Comparison of ENCODE assay signal across 10 cellular contexts in genomic region chr6:118665011-118665410, GRCh38. TPM values are rescaled to one million over a fixed set of nuclear protein-coding genes. Genes with fewer than 3 reads are reported as not detected.
DNase-seq lines count a peak whose midpoint lies in the region; ATAC-seq and TF ChIP-seq lines count a peak whose summit lies in the region.
"Had no signal": no experiment of that assay in that cellular context is flagged by ENCODE, and none has a peak within 500 bp of the region (broad histone marks: within the 10 kb centered on the region; RNA-seq: fewer than 3 reads in every experiment).

No MANE protein-coding gene starts in this region.

- no peak for DNase-seq in T-helper 2 cell treated with Interferon-gamma antibody and Interleukin-4, amounts not matched to agents 5 μg/mL and 100 μg/mL, for 36 hours (ENCODE audit: low spot score)
- DNase-seq in T-helper 2 cell: no peak
- no peak for DNase-seq in activated naive CD8-positive, alpha-beta T cell treated with anti-CD3 and anti-CD28 coated beads, Interleukin-2, amount 50 U/mL, for 24 hours
- DNase-seq in central memory CD4-positive, alpha-beta T cell: no peak
- no peak for DNase-seq in WTC11 (ENCODE audit: low spot score)
- no peak for DNase-seq in NCI-H82 treated with DMSO at 0.1 percent for 48 hours (lab: John Stamatoyannopoulos, UW; ENCODE audit: unreplicated experiment)
- DNase-seq: head of caudate nucleus, NCI-H1694 had no signal

- H3K4me1 Mint-ChIP-seq in T-helper 2 cell treated with Interferon-gamma antibody and Interleukin-4, amounts not matched to agents 5 μg/mL and 100 μg/mL, for 36 hours (ENCODE audit: low read depth): peaks cover 48% of the 10 kb centered on the region
- peaks cover 88% of the 10 kb centered on the region for H3K4me1 Mint-ChIP-seq in activated naive CD8-positive, alpha-beta T cell treated with anti-CD3 and anti-CD28 coated beads, Interleukin-2, amount 50 U/mL, for 24 hours
- H3K4me1 Mint-ChIP-seq in stimulated activated memory B cell treated with anti-CD40 and anti-IgM and Interleukin-4, amounts not matched to agents 10 μg/mL and 1 μg/mL and 100 μg/mL, for 72 hours: peaks cover 58% of the 10 kb centered on the region
- H3K4me1 Mint-ChIP-seq in WTC11: no peaks in the 10 kb centered on the region

- CTCF ChIA-PET in WTC11 (lab: Charles Lee): no interaction called here

- H3K27me3 Mint-ChIP-seq in T-helper 2 cell treated with Interferon-gamma antibody and Interleukin-4, amounts not matched to agents 5 μg/mL and 100 μg/mL, for 36 hours (ENCODE audit: low read depth): no peaks in the 10 kb centered on the region
- no peaks in the 10 kb centered on the region for H3K27me3 Mint-ChIP-seq in activated naive CD8-positive, alpha-beta T cell treated with anti-CD3 and anti-CD28 coated beads, Interleukin-2, amount 50 U/mL, for 24 hours
- no peaks in the 10 kb centered on the region for H3K27me3 Mint-ChIP-seq in stimulated activated memory B cell treated with anti-CD40 and anti-IgM and Interleukin-4, amounts not matched to agents 10 μg/mL and 1 μg/mL and 100 μg/mL, for 72 hours
- no peaks in the 10 kb centered on the region for H3K27me3 Mint-ChIP-seq in WTC11 (ENCODE audit: low read depth)

- peak overlapping the region; percentile 89 for H3K27ac Mint-ChIP-seq in T-helper 2 cell treated with Interferon-gamma antibody and Interleukin-4, amounts not matched to agents 5 μg/mL and 100 μg/mL, for 36 hours
- peak overlapping the region; percentile 89 for H3K27ac Mint-ChIP-seq in activated naive CD8-positive, alpha-beta T cell treated with anti-CD3 and anti-CD28 coated beads, Interleukin-2, amount 50 U/mL, for 24 hours
- H3K27ac Mint-ChIP-seq in stimulated activated memory B cell treated with anti-CD40 and anti-IgM and Interleukin-4, amounts not matched to agents 10 μg/mL and 1 μg/mL and 100 μg/mL, for 72 hours: peak overlapping the region; percentile 85
- no peak overlapping the region for H3K27ac Mint-ChIP-seq in WTC11

- ATAC-seq in HG03354 (IDR thresholded peaks at IDR 0.05; ENCODE audit: poor library complexity, severe bottlenecking, unreplicated experiment): peak; percentile 64
- peak; percentile 58 for ATAC-seq in activated naive CD8-positive, alpha-beta T cell treated with anti-CD3 and anti-CD28 coated beads, Interleukin-2, amount 50 U/mL, for 24 hours
- ATAC-seq in stimulated activated memory B cell treated with anti-CD40 and anti-IgM and Interleukin-4, amounts not matched to agents 10 μg/mL and 1 μg/mL and 100 μg/mL, for 72 hours: peak; percentile 65
- ATAC-seq in WTC11: no peak

- H3K4me3 Mint-ChIP-seq in T-helper 2 cell treated with Interferon-gamma antibody and Interleukin-4, amounts not matched to agents 5 μg/mL and 100 μg/mL, for 36 hours: peak overlapping the region; percentile 89
- peak overlapping the region; percentile 79 for H3K4me3 Mint-ChIP-seq in activated naive CD8-positive, alpha-beta T cell treated with anti-CD3 and anti-CD28 coated beads, Interleukin-2, amount 50 U/mL, for 24 hours
- peak overlapping the region; percentile 78 for H3K4me3 Mint-ChIP-seq in stimulated activated memory B cell treated with anti-CD40 and anti-IgM and Interleukin-4, amounts not matched to agents 10 μg/mL and 1 μg/mL and 100 μg/mL, for 72 hours
- H3K4me3 Mint-ChIP-seq in WTC11: no peak overlapping the region

- H3K9me3 Mint-ChIP-seq in T-helper 2 cell treated with Interferon-gamma antibody and Interleukin-4, amounts not matched to agents 5 μg/mL and 100 μg/mL, for 36 hours: no peaks in the 10 kb centered on the region
- H3K9me3 Mint-ChIP-seq in activated naive CD8-positive, alpha-beta T cell treated with anti-CD3 and anti-CD28 coated beads, Interleukin-2, amount 50 U/mL, for 24 hours: no peaks in the 10 kb centered on the region
- no peaks in the 10 kb centered on the region for H3K9me3 Mint-ChIP-seq in stimulated activated memory B cell treated with anti-CD40 and anti-IgM and Interleukin-4, amounts not matched to agents 10 μg/mL and 1 μg/mL and 100 μg/mL, for 72 hours
- no peaks in the 10 kb centered on the region for H3K9me3 Mint-ChIP-seq in WTC11

- TF ChIP-seq CTCF in WTC11 (IDR thresholded peaks at IDR 0.05): no peak

- H3K36me3 Mint-ChIP-seq in T-helper 2 cell treated with Interferon-gamma antibody and Interleukin-4, amounts not matched to agents 5 μg/mL and 100 μg/mL, for 36 hours (ENCODE audit: low read depth): peaks cover 24% of the 10 kb centered on the region
- peaks cover 18% of the 10 kb centered on the region for H3K36me3 Mint-ChIP-seq in activated naive CD8-positive, alpha-beta T cell treated with anti-CD3 and anti-CD28 coated beads, Interleukin-2, amount 50 U/mL, for 24 hours (ENCODE audit: low read depth)
- H3K36me3 Mint-ChIP-seq in stimulated activated memory B cell treated with anti-CD40 and anti-IgM and Interleukin-4, amounts not matched to agents 10 μg/mL and 1 μg/mL and 100 μg/mL, for 72 hours: peaks cover under 1% of the 10 kb centered on the region
- no peaks in the 10 kb centered on the region for H3K36me3 Mint-ChIP-seq in WTC11

- POLR2A ChIA-PET in WTC11 (lab: Charles Lee): no interaction called here

TF ChIP-seq in WTC11, 78 proteins besides CTCF, POLR2A, EP300 and RAD21 (continues in another document):
- TF ChIP-seq ZNF532 (CRISPR knock-in tag; IDR thresholded peaks at IDR 0.05; ENCODE audit: borderline replicate concordance) (no peak), CBFB (CRISPR knock-in tag; IDR thresholded peaks at IDR 0.05; ENCODE audit: low read depth) (no peak), ERG (CRISPR knock-in tag; IDR thresholded peaks at IDR 0.05) (no peak), ZNF219 (CRISPR knock-in tag; IDR thresholded peaks at IDR 0.05; ENCODE audit: borderline replicate concordance) (no peak), NR2C2 (CRISPR knock-in tag; IDR thresholded peaks at IDR 0.05) (no peak), STAT6 (CRISPR knock-in tag; conservative IDR thresholded peaks at IDR 0.05; ENCODE audit: low read depth) (no peak)

RNA-seq across cellular contexts. Expression of gene CEP85L, which starts 13.6 kb away (rescaled TPM):
- 19.6 to 32.5 TPM (median 21.8 TPM) in 3 replicates for total RNA-seq in WTC11 (2021)
